25 cellular contexts compared by ENCODE assay signal in genomic region chr4:88043586-88044340, GRCh38. TPM values are rescaled to one million over a fixed set of nuclear protein-coding genes. Genes with fewer than 3 reads are reported as not detected.
DNase-seq lines count a peak whose midpoint lies in the region; FAIRE-seq and TF ChIP-seq lines count a peak whose summit lies in the region.
"Had no signal": no experiment of that assay in that cellular context is flagged by ENCODE, and none has a peak within 500 bp of the region (broad histone marks: within the 10 kb centered on the region; RNA-seq: fewer than 3 reads in every experiment).

No MANE protein-coding gene starts in this region.

- FAIRE-seq in endothelial cell of umbilical vein (lab: Jason Lieb, UNC), result peak; percentile 64
- FAIRE-seq in kidney (lab: Jason Lieb, UNC), result no peak
- FAIRE-seq: A549, H54, HTR-8/SVneo, K562 had no signal

- H3K4me3 ChIP-seq in endothelial cell of umbilical vein (replicated peaks in 1 of 3; ENCODE audit: insufficient read depth in 1 of 3, low read depth in 1 of 3, low read length in 3 of 3), result no peak overlapping the region
- no peak overlapping the region for H3K4me3 ChIP-seq in vagina
- no peak overlapping the region for H3K4me3 ChIP-seq in kidney (ENCODE audit: low read length in 2 of 2)
- H3K4me3 ChIP-seq: A549, K562, MG63, Peyer's patch, SK-N-MC had no signal

- H3K79me2 ChIP-seq in endothelial cell of umbilical vein (ENCODE audit: control insufficient read depth, insufficient read depth, low read length), result no peaks in the 10 kb centered on the region

- TF ChIP-seq CTCF in endothelial cell of umbilical vein (IDR thresholded peaks at IDR 0.05; ENCODE audit: extremely low read depth in 1 of 2, insufficient read depth in 1 of 2, low read depth in 1 of 2, low read length in 2 of 2) (no peak), vagina (IDR thresholded peaks at IDR 0.05) (no peak), kidney (IDR thresholded peaks at IDR 0.05; ENCODE audit: borderline replicate concordance, extremely low read depth, insufficient read depth) (no peak)

- no peak overlapping the region for H2AFZ ChIP-seq in endothelial cell of umbilical vein (ENCODE audit: low read depth, low read length)

- intact Hi-C loops in endothelial cell of umbilical vein (cut with micrococcal nuclease), result no loop called here
- intact Hi-C loops in vagina (cut with DNase I), result no loop called here
- intact Hi-C loops in kidney (cut with DNase I), result no loop called here

- H3K4me2 ChIP-seq in endothelial cell of umbilical vein (ENCODE audit: insufficient read depth, low read length), result no peak overlapping the region
- H3K4me2 ChIP-seq: A549 had no signal

- H3K9me3 ChIP-seq in endothelial cell of umbilical vein (replicated peaks; ENCODE audit: control insufficient read depth, insufficient read depth, low read length), result no peaks in the 10 kb centered on the region
- no peaks in the 10 kb centered on the region for H3K9me3 ChIP-seq in vagina
- H3K9me3 ChIP-seq in kidney (ENCODE audit: control insufficient read depth in 1 of 2, low read length in 2 of 2), result no peaks in the 10 kb centered on the region
- H3K9me3 ChIP-seq: A549, Caco-2, MG63, Peyer's patch had no signal

- H3K27ac ChIP-seq in endothelial cell of umbilical vein (ENCODE audit: insufficient read depth, low read depth, low read length), result no peak overlapping the region
- H3K27ac ChIP-seq in vagina, result peak overlapping the region; percentile 37
- H3K27ac ChIP-seq in kidney (ENCODE audit: low read depth in 2 of 2, low read length in 2 of 2), result no peak overlapping the region
- H3K27ac ChIP-seq: A549, Peyer's patch, SK-N-MC had no signal

- H3K9ac ChIP-seq in endothelial cell of umbilical vein (replicated peaks; ENCODE audit: extremely low read depth, insufficient read depth, low read length), result no peak overlapping the region
- H3K9ac ChIP-seq in kidney (ENCODE audit: low read length in 2 of 2), result no peak overlapping the region

- dilution Hi-C loops in endothelial cell of umbilical vein (cut with MboI; ENCODE audit: extremely low pct_ligation_motif_present, low sequenced_read_pairs), result no loop called here

- CTCF ChIA-PET in endothelial cell of umbilical vein (lab: Charles Lee), result interaction anchor here (1.0 to 1.2 kb wide), 3 partner anchors 11 to 191 kb away, joined by 3 to 8 read pairs (median 3); no protein-coding TSS in a partner anchor

- no peak for TF ChIP-seq POLR2A in endothelial cell of umbilical vein (IDR thresholded peaks at IDR 0.05; ENCODE audit: low read depth, low read length)
- no peak for TF ChIP-seq POLR2A in vagina (IDR thresholded peaks at IDR 0.05)

- no peaks in the 10 kb centered on the region for H3K27me3 ChIP-seq in endothelial cell of umbilical vein (ENCODE audit: control insufficient read depth in 2 of 2, insufficient read depth in 2 of 2, low read length in 2 of 2)
- no peaks in the 10 kb centered on the region for H3K27me3 ChIP-seq in vagina
- H3K27me3 ChIP-seq: MG63, Peyer's patch had no signal

- peak; percentile 40 for DNase-seq in EH (ENCODE audit: low read depth)
- DNase-seq in LHCN-M2 (ENCODE audit: low read depth), result peak; percentile 59
- peak; percentile 4 for DNase-seq in endothelial cell of umbilical vein (ENCODE audit: low read depth, low spot score)
- no peak for DNase-seq in vagina (ENCODE audit: extremely low spot score in 2 of 2)
- DNase-seq in Ammon's horn (ENCODE audit: low spot score), result no peak
- DNase-seq in kidney, result no peak
- no peak for DNase-seq in NCI-H345 (lab: John Stamatoyannopoulos, UW)
- DNase-seq: AML-193; C1 segment of cervical spinal cord; Caco-2; CD8-positive, alpha-beta T cell; DMS79; Kasumi-1; MG63; NCI-H2029; NCI-H510A; NCI-H69; OCI-M1; Peyer's patch; SIG-M5 had no signal

- H3K9me1 ChIP-seq in endothelial cell of umbilical vein (replicated peaks; ENCODE audit: control insufficient read depth, extremely low read depth, insufficient read depth, low read length), result no peaks in the 10 kb centered on the region

- H3K4me1 ChIP-seq in endothelial cell of umbilical vein (ENCODE audit: control insufficient read depth, extremely low read depth, insufficient read depth, low read length), result peaks cover 11% of the 10 kb centered on the region
- H3K4me1 ChIP-seq in vagina, result peaks cover 23% of the 10 kb centered on the region
- H3K4me1 ChIP-seq in kidney (ENCODE audit: control insufficient read depth in 1 of 2, insufficient read depth in 1 of 2, low read depth in 1 of 2, low read length in 2 of 2), result peaks cover 0 to 4% of the 10 kb centered on the region in 2 donors
- H3K4me1 ChIP-seq: A549 had no signal

- POLR2A ChIA-PET in endothelial cell of umbilical vein (lab: Charles Lee), result no interaction called here

- H4K20me1 ChIP-seq in endothelial cell of umbilical vein (replicated peaks; ENCODE audit: control insufficient read depth, extremely low read depth, insufficient read depth, low read length), result no peaks in the 10 kb centered on the region

- no TSS peak for BruUV-seq in endothelial cell of umbilical vein (replicated peaks; lab: Mats Ljungman, UMichigan)

- H3K36me3 ChIP-seq in endothelial cell of umbilical vein (ENCODE audit: control insufficient read depth in 2 of 2, extremely low read depth in 1 of 2, insufficient read depth in 2 of 2, low read length in 2 of 2) (peaks cover 21 to 26% of the 10 kb centered on the region in 2 experiments), vagina (peaks cover 0 to 57% of the 10 kb centered on the region in 2 donors), kidney (ENCODE audit: control insufficient read depth in 1 of 2, insufficient read depth in 2 of 2, low read length in 2 of 2) (peaks cover 24 to 61% of the 10 kb centered on the region in 2 donors)

TF ChIP-seq in endothelial cell of umbilical vein, 7 proteins besides CTCF, POLR2A, EP300 and RAD21:
- TF ChIP-seq JUN (IDR thresholded peaks at IDR 0.05; ENCODE audit: borderline replicate concordance, insufficient read depth, insufficient read length, low read depth) (no peak), EZH2 (IDR thresholded peaks at IDR 0.05; ENCODE audit: borderline replicate concordance, low read depth, low read length, severe bottlenecking) (no peak), POLR2AphosphoS5 (IDR thresholded peaks at IDR 0.05; ENCODE audit: insufficient read depth, low read depth, low read length) (no peak), MYC (IDR thresholded peaks at IDR 0.05; ENCODE audit: low read depth, low read length) (no peak)

RNA-seq across cellular contexts. Expression of gene PKD2, which starts 36.3 kb away (rescaled TPM):
- 42.1 and 57.7 TPM in 2 replicates for total RNA-seq in LHCN-M2 (2014; rRNA removed)
- polyA plus RNA-seq in LHCN-M2 (2012), result 32.7 TPM
- 27.0 and 33.5 TPM in 2 replicates for total RNA-seq in endothelial cell of umbilical vein
- polyA plus RNA-seq in endothelial cell of umbilical vein, result 15.2 and 23.1 TPM in 2 replicates
- 17.7 and 18.4 TPM in 2 replicates for polyA plus RNA-seq in endothelial cell of umbilical vein (2011; cell fraction: cytosol; rRNA removed)
- polyA plus RNA-seq in endothelial cell of umbilical vein (2011; cell fraction: nucleus; rRNA removed), result 114 and 154 TPM in 2 replicates
- polyA plus RNA-seq in endothelial cell of umbilical vein (2012), result 19.0 and 19.3 TPM in 2 replicates
- 69.5 and 73.2 TPM in 2 replicates for polyA minus RNA-seq in endothelial cell of umbilical vein
- 4.4 TPM for polyA minus RNA-seq in endothelial cell of umbilical vein (2011; cell fraction: cytosol; rRNA and poly(A)+ RNA removed)
- 71.2 and 90.9 TPM in 2 replicates for polyA minus RNA-seq in endothelial cell of umbilical vein (2011; cell fraction: nucleus; rRNA and poly(A)+ RNA removed)
- total RNA-seq in vagina, result 33.1 TPM
- total RNA-seq in kidney, result 92.6 TPM
- polyA plus RNA-seq in kidney (ENCODE audit: insufficient read depth, low read depth, low replicate concordance), result 21.2 TPM

Comparison
In these comparisons a context has a peak if more than half of its experiments do, and no peak if none do; other contexts are left out.
1. DNase-seq: peak in EH (single experiment), LHCN-M2 (single experiment) and endothelial cell of umbilical vein (single experiment); none in vagina (0 of 2), Ammon's horn (single experiment), kidney (single experiment) and NCI-H345 (single experiment).